In the genomic region with DNA sequence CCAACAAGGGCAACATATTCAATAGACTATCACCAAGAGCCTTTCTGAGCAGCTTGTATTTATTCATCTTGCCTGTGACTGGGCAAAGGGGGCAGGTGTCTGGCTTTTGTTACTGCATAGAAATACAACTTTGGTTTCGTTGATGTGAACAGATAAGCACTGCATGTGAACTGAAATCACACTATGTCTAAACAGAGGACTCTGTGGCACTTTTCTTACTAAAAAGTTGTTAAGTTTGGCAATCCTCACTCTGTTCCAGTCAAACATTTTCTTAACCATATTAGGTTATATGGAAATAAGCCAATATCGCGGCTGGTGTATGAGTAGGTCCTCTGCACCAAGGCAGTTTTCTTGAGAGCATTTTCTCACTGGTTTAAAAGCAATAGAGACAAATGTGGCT, we compare ENCODE assay signal across 1 cellular context.
TF ChIP-seq lines count a peak whose summit lies in the region.

No MANE protein-coding gene starts in this region.

TF ChIP-seq in IMR-90, 13 proteins besides CTCF, POLR2A, EP300 and RAD21:
- TF ChIP-seq, protein P1, sequence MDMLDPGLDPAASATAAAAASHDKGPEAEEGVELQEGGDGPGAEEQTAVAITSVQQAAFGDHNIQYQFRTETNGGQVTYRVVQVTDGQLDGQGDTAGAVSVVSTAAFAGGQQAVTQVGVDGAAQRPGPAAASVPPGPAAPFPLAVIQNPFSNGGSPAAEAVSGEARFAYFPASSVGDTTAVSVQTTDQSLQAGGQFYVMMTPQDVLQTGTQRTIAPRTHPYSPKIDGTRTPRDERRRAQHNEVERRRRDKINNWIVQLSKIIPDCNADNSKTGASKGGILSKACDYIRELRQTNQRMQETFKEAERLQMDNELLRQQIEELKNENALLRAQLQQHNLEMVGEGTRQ (IDR thresholded peaks at IDR 0.05; ENCODE audit: low read depth, low read length): no peak
- peak; percentile 46 for TF ChIP-seq CEBPB (IDR thresholded peaks at IDR 0.05; ENCODE audit: low read depth, low read length)
